9 cellular contexts compared by ENCODE assay signal in the genomic region with DNA sequence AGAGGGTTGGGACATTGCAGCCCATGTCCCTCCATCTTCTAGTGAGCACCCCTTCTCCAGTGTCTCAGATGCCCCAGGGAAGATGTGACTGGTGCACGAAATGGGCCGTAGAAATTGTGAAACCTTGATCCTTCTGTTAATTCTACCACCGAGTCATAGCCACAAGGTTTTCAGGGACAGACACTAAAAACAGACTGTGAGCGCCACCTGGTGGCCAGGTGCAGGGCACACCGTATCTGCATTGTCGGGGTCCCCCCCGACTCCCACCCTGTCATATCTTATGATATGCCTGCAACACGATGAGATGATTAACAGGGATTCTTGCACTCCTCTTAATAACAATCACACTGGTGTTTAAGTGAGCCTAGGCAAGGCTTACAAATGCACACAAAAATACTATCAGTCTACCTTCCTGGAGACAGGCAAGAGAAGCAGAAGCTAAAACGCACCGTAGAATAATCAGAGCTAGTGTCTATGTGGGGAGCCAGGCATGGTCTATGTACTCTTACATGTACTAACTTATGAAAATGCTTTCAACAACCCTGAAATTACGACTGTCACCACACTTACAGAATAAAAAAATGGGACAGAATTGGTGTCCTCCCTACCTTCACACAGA. TPM values are rescaled to one million over a fixed set of nuclear protein-coding genes. Genes with fewer than 3 reads are reported as not detected.
DNase-seq lines count a peak whose midpoint lies in the region; ATAC-seq and TF ChIP-seq lines count a peak whose summit lies in the region.
"Had no signal": no experiment of that assay in that cellular context is flagged by ENCODE, and none has a peak within 500 bp of the region (broad histone marks: within the 10 kb centered on the region; RNA-seq: fewer than 3 reads in every experiment).

No MANE protein-coding gene starts in this region.

- H3K4me2 ChIP-seq in PC-3 (ENCODE audit: low read length) = peak overlapping the region; percentile 54
- H3K4me2 ChIP-seq in parathyroid adenoma (ENCODE audit: low read length) = no peak overlapping the region

- H3K79me2 ChIP-seq in PC-3 (ENCODE audit: low read length) (no peaks in the 10 kb centered on the region), parathyroid adenoma (no peaks in the 10 kb centered on the region)

- H2AFZ ChIP-seq in PC-3 (ENCODE audit: low read length) (peak overlapping the region; percentile 42), parathyroid adenoma (no peak overlapping the region)

- POLR2A ChIA-PET in HEK293 (lab: Yijun Ruan, JAX) (no interaction called here), PC-3 (lab: Charles Lee; ENCODE audit: unreplicated experiment) (no interaction called here)

- no TSS peak for BruUV-seq in PC-3 (replicated peaks; lab: Mats Ljungman, UMichigan)

- H3K27ac ChIP-seq in HEK293 (ENCODE audit: extremely low read depth, low read depth, low read length) (no peak overlapping the region), PC-3 (ENCODE audit: low read length) (no peak overlapping the region), foreskin keratinocyte (no peak overlapping the region), parathyroid adenoma (no peak overlapping the region), transverse colon (no peak overlapping the region)
- H3K27ac ChIP-seq: skin epidermis had no signal

- no peaks in the 10 kb centered on the region for H4K20me1 ChIP-seq in PC-3 (ENCODE audit: low read length)

- no peak overlapping the region for H3K4me3 Mint-ChIP-seq in activated T-cell treated with anti-CD3 and anti-CD28 coated beads, Interleukin-2, amount 50 U/mL, for 72 hours

- peaks cover 12% of the 10 kb centered on the region for H3K27me3 Mint-ChIP-seq in activated T-cell treated with anti-CD3 and anti-CD28 coated beads, Interleukin-2, amount 50 U/mL, for 72 hours (ENCODE audit: low read depth)

- no peaks in the 10 kb centered on the region for H3K9me2 ChIP-seq in PC-3 (replicated peaks; ENCODE audit: low read length)

- H3K4me1 Mint-ChIP-seq in activated T-cell treated with anti-CD3 and anti-CD28 coated beads, Interleukin-2, amount 50 U/mL, for 72 hours (ENCODE audit: low read depth) = peaks cover 4% of the 10 kb centered on the region

- no peaks in the 10 kb centered on the region for H3K9me3 Mint-ChIP-seq in activated T-cell treated with anti-CD3 and anti-CD28 coated beads, Interleukin-2, amount 50 U/mL, for 72 hours

- ATAC-seq in PC-3 (peak; percentile 77), foreskin keratinocyte (peak; percentile 66), HG02610 (IDR thresholded peaks at IDR 0.05; ENCODE audit: unreplicated experiment) (no peak)
- peak; percentile 63 to 67 for ATAC-seq in activated T-cell treated with anti-CD3 and anti-CD28 coated beads, Interleukin-2, amount 50 U/mL, for 72 hours (replicated peaks in 1 of 2)

- intact Hi-C loops in PC-3 (cut with micrococcal nuclease) = loop anchor here (1.0 kb wide), 2 partner anchors 33 to 177 kb away; no protein-coding TSS in a partner anchor
- intact Hi-C loops in transverse colon (cut with DNase I; ENCODE audit: low total_unique reads) = loop anchor here (2.0 kb wide), 1 partner anchor 176 kb away; no protein-coding TSS in a partner anchor

- H3F3A ChIP-seq in PC-3 (ENCODE audit: low read length, unreplicated experiment) = no peaks in the 10 kb centered on the region

- no peaks in the 10 kb centered on the region for H3K27me3 ChIP-seq in BE2C
- no peaks in the 10 kb centered on the region for H3K27me3 ChIP-seq in PC-3 (ENCODE audit: low read length)
- H3K27me3 ChIP-seq in foreskin keratinocyte = no peaks in the 10 kb centered on the region
- no peaks in the 10 kb centered on the region for H3K27me3 ChIP-seq in parathyroid adenoma (ENCODE audit: control insufficient read depth, insufficient read depth, low read length)
- no peaks in the 10 kb centered on the region for H3K27me3 ChIP-seq in transverse colon

- no peaks in the 10 kb centered on the region for H3K4me1 ChIP-seq in BE2C
- no peaks in the 10 kb centered on the region for H3K4me1 ChIP-seq in HEK293 (ENCODE audit: control insufficient read depth, insufficient read depth, low read length)
- H3K4me1 ChIP-seq in PC-3 (ENCODE audit: insufficient read depth, low read length) = no peaks in the 10 kb centered on the region
- no peaks in the 10 kb centered on the region for H3K4me1 ChIP-seq in foreskin keratinocyte
- H3K4me1 ChIP-seq in parathyroid adenoma = no peaks in the 10 kb centered on the region
- peaks cover 0 to 22% (median 13%) of the 10 kb centered on the region in 4 donors for H3K4me1 ChIP-seq in transverse colon

- DNase-seq in BE2C (peak; percentile 62), PC-3 (peak; percentile 73), foreskin keratinocyte (no peak), transverse colon (peak; percentile 75)
- peak; percentile 65 to 77 for DNase-seq in activated T-cell treated with anti-CD3 and anti-CD28 coated beads, Interleukin-2, amount 50 U/mL, for 72 hours

- in situ Hi-C loops in transverse colon (cut with MboI; ENCODE audit: low pct_ligation_motif_present in 1 of 4, low pct_unique_long_range_greater_than_20kb in 1 of 4, low sequenced_read_pairs in 3 of 4) = loop anchor here in 2 of 4 donors (10.0 kb wide), 1 partner anchor 180 kb away; no protein-coding TSS in a partner anchor

- CTCF ChIA-PET in HEK293 (lab: Yijun Ruan, JAX) (interaction anchor here (0.5 to 3.4 kb wide), 37 partner anchors 9 to 1217 kb away, joined by 3 to 52 read pairs (median 5); no protein-coding TSS in a partner anchor), PC-3 (lab: Charles Lee) (interaction anchor here (0.7 kb wide), 1 partner anchor 176 kb away, joined by 4 read pairs; no protein-coding TSS in a partner anchor)

- no peak for TF ChIP-seq POLR2A in transverse colon (IDR thresholded peaks at IDR 0.05)

- TF ChIP-seq EP300 in transverse colon (IDR thresholded peaks at IDR 0.05; ENCODE audit: low read depth) = no peak

- H3K9ac ChIP-seq in PC-3 (ENCODE audit: low read length) = no peak overlapping the region
- no peak overlapping the region for H3K9ac ChIP-seq in parathyroid adenoma

- no peaks in the 10 kb centered on the region for H3K36me3 Mint-ChIP-seq in activated T-cell treated with anti-CD3 and anti-CD28 coated beads, Interleukin-2, amount 50 U/mL, for 72 hours (ENCODE audit: insufficient read depth in 2 of 2)

- TF ChIP-seq CTCF in BE2C (IDR thresholded peaks at IDR 0.05; ENCODE audit: low read depth, low read length) (peak; percentile 74), HEK293 (tag by site-specific recombination; IDR thresholded peaks at IDR 0.05) (peak; percentile 67), PC-3 (conservative IDR thresholded peaks at IDR 0.05; ENCODE audit: low read depth, low read length) (peak; percentile 98), foreskin keratinocyte (conservative IDR thresholded peaks at IDR 0.05) (peak; percentile 91), parathyroid adenoma (IDR thresholded peaks at IDR 0.05) (peak; percentile 77), transverse colon (IDR thresholded peaks at IDR 0.05) (peak; percentile 88 to 98 (median 92))

- WGBS in transverse colon (ENCODE audit: low coverage in 1 of 2), 2 donors = 0 to 21% methylated on average over 1 to 11 of the region's 11 CpGs

- H3K9me3 ChIP-seq in BE2C (no peaks in the 10 kb centered on the region), HEK293 (ENCODE audit: control insufficient read depth, insufficient read depth, low read depth, low read length) (no peaks in the 10 kb centered on the region), PC-3 (ENCODE audit: low read length) (no peaks in the 10 kb centered on the region), parathyroid adenoma (ENCODE audit: control insufficient read depth, low read length) (no peaks in the 10 kb centered on the region), transverse colon (no peaks in the 10 kb centered on the region)

- H3K27ac Mint-ChIP-seq in activated T-cell treated with anti-CD3 and anti-CD28 coated beads, Interleukin-2, amount 50 U/mL, for 72 hours = no peak overlapping the region

- H3K36me3 ChIP-seq in BE2C (no peaks in the 10 kb centered on the region), HEK293 (ENCODE audit: control insufficient read depth in 2 of 2, insufficient read depth in 1 of 2, low read length in 2 of 2) (no peaks in the 10 kb centered on the region), PC-3 (ENCODE audit: low read depth, low read length) (no peaks in the 10 kb centered on the region), parathyroid adenoma (ENCODE audit: control insufficient read depth, insufficient read depth, low read length) (no peaks in the 10 kb centered on the region), transverse colon (no peaks in the 10 kb centered on the region)

- H3K4me3 ChIP-seq in BE2C (ENCODE audit: low read depth, low read length) (peak overlapping the region; percentile 34), HEK293 (ENCODE audit: low read depth, low read length) (no peak overlapping the region), PC-3 (ENCODE audit: low read length) (no peak overlapping the region), parathyroid adenoma (ENCODE audit: low read depth, low read length) (no peak overlapping the region), transverse colon (no peak overlapping the region)
- H3K4me3 ChIP-seq: skin epidermis had no signal

TF ChIP-seq in HEK293, 187 proteins besides CTCF, POLR2A, EP300 and RAD21 (continues in another document):
- TF ChIP-seq ZNF2 (tag by site-specific recombination; IDR thresholded peaks at IDR 0.05) (peak; percentile 59; the same call in 1 of the 2 replicates), SALL2 (tag by site-specific recombination; IDR thresholded peaks at IDR 0.05; ENCODE audit: borderline replicate concordance) (no peak), GLIS1 (tag by site-specific recombination; IDR thresholded peaks at IDR 0.05) (no peak), ZEB2 (tag by site-specific recombination; IDR thresholded peaks at IDR 0.05) (peak; percentile 74; the same call in 1 of the 2 replicates), ZNF677 (tag by site-specific recombination; IDR thresholded peaks at IDR 0.05) (no peak)
- TF ChIP-seq, protein P1, sequence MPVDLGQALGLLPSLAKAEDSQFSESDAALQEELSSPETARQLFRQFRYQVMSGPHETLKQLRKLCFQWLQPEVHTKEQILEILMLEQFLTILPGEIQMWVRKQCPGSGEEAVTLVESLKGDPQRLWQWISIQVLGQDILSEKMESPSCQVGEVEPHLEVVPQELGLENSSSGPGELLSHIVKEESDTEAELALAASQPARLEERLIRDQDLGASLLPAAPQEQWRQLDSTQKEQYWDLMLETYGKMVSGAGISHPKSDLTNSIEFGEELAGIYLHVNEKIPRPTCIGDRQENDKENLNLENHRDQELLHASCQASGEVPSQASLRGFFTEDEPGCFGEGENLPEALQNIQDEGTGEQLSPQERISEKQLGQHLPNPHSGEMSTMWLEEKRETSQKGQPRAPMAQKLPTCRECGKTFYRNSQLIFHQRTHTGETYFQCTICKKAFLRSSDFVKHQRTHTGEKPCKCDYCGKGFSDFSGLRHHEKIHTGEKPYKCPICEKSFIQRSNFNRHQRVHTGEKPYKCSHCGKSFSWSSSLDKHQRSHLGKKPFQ (tag by site-specific recombination; IDR thresholded peaks at IDR 0.05) = no peak

RNA-seq across cellular contexts. Expression of a gene that starts 57.8 kb away (rescaled TPM):
- 5.8 TPM for polyA plus RNA-seq in BE2C (2012; ENCODE audit: insufficient read depth, insufficient read length, low read depth)
- total RNA-seq in PC-3 (2014; rRNA removed) (0.95 and 1.4 TPM in 2 replicates), foreskin keratinocyte (0.24 and 0.25 TPM in 2 replicates), transverse colon (under 1 TPM in 2 of 4 donors, not detected in 2; 0.75 to 0.82 TPM)
- total RNA-seq in activated T-cell treated with anti-CD3 and anti-CD28 coated beads, Interleukin-2, amount 50 U/mL, for 72 hours = under 1 TPM in 1 of 2 donors, not detected in 1; 0.49 TPM
- polyA plus RNA-seq in foreskin keratinocyte = 0.16 and 0.24 TPM in 2 replicates

Comparison
In these comparisons a context has a peak if more than half of its experiments do, and no peak if none do; other contexts are left out.
1. DNase-seq: peak in BE2C (single experiment), PC-3 (single experiment), activated T-cell treated with anti-CD3 and anti-CD28 coated beads, Interleukin-2, amount 50 U/mL, for 72 hours (2 of 2) and transverse colon (single experiment); none in foreskin keratinocyte (0 of 2).
2. Peak in every context shown above with its lines, with median percentiles within 50 percentile points of each other: CTCF ChIP-seq.